ENCODE assay signal across 1 cellular context in genomic region chr11:33736148-33736809, GRCh38.
TF ChIP-seq lines count a peak whose summit lies in the region.

Gene CD59 (minus strand): TSS chr11:33736423. CDS start chr11:33722445, 13,978 bp downstream.

TF ChIP-seq in HepG2, 621 proteins besides CTCF, POLR2A, EP300 and RAD21 (continued from another document and continues in another):
- TF ChIP-seq HMGXB3 (CRISPR knock-in tag; IDR thresholded peaks at IDR 0.05; ENCODE audit: borderline replicate concordance) = no peak
- 0 out of 2 replicates have a peak, but pooled peaks have one; percentile 22 for TF ChIP-seq HDAC1 (CRISPR knock-in tag; IDR thresholded peaks at IDR 0.05)
- no peak for TF ChIP-seq FOXK2 (IDR thresholded peaks at IDR 0.05)
- no peak for TF ChIP-seq ZBTB40 (IDR thresholded peaks at IDR 0.05)
- TF ChIP-seq ZBTB40 (CRISPR knock-in tag; IDR thresholded peaks at IDR 0.05) = no peak; the same call in 1 of the 2 replicates
- TF ChIP-seq ZSCAN12 (CRISPR knock-in tag; IDR thresholded peaks at IDR 0.05) = 0 out of 2 replicates have a peak, but pooled peaks have one; percentile 29
- no peak for TF ChIP-seq ZZZ3 (CRISPR knock-in tag; IDR thresholded peaks at IDR 0.05; ENCODE audit: borderline replicate concordance)
- no peak for TF ChIP-seq CHD4 (IDR thresholded peaks at IDR 0.05; ENCODE audit: borderline replicate concordance, low read length)
- TF ChIP-seq ZNF687 (CRISPR knock-in tag; IDR thresholded peaks at IDR 0.05) = peak; percentile 82
- 0 out of 2 replicates have a peak, but pooled peaks have one; percentile 75 for TF ChIP-seq ZNF512 (CRISPR knock-in tag; IDR thresholded peaks at IDR 0.05)
- no peak for TF ChIP-seq FOXM1 (CRISPR knock-in tag; IDR thresholded peaks at IDR 0.05)
- TF ChIP-seq HNRNPUL1 (IDR thresholded peaks at IDR 0.05; ENCODE audit: low read depth, low read length) = no peak
- TF ChIP-seq FLYWCH1 (CRISPR knock-in tag; IDR thresholded peaks at IDR 0.05) = no peak
- TF ChIP-seq ZNF672 (CRISPR knock-in tag; IDR thresholded peaks at IDR 0.05) = no peak
- no peak for TF ChIP-seq ZNF616 (CRISPR knock-in tag; IDR thresholded peaks at IDR 0.05; ENCODE audit: low read depth)
- no peak for TF ChIP-seq ZNF138 (CRISPR knock-in tag; IDR thresholded peaks at IDR 0.05; ENCODE audit: low read depth)
- TF ChIP-seq TMF1 (CRISPR knock-in tag; IDR thresholded peaks at IDR 0.05; ENCODE audit: low read depth) = no peak
- TF ChIP-seq CHD2 (IDR thresholded peaks at IDR 0.05; ENCODE audit: low read depth, low read length) = no peak
- TF ChIP-seq ZNF10 (CRISPR knock-in tag; IDR thresholded peaks at IDR 0.05; ENCODE audit: borderline replicate concordance, low read depth) = no peak
- no peak for TF ChIP-seq ZKSCAN1 (IDR thresholded peaks at IDR 0.05; ENCODE audit: low read length)
- no peak for TF ChIP-seq SIN3A (IDR thresholded peaks at IDR 0.05; ENCODE audit: borderline replicate concordance, low read depth, low read length)
- TF ChIP-seq ZBTB4 (CRISPR knock-in tag; IDR thresholded peaks at IDR 0.05; ENCODE audit: borderline replicate concordance) = no peak
- no peak for TF ChIP-seq MTA1 (CRISPR knock-in tag; IDR thresholded peaks at IDR 0.05; ENCODE audit: borderline replicate concordance)
- peak; percentile 85 for TF ChIP-seq MAZ (IDR thresholded peaks at IDR 0.05; ENCODE audit: borderline replicate concordance, low read depth, low read length)
- peak; percentile 75 for TF ChIP-seq MAZ (CRISPR knock-in tag; IDR thresholded peaks at IDR 0.05; ENCODE audit: low read depth)
- TF ChIP-seq CENPT (CRISPR knock-in tag; IDR thresholded peaks at IDR 0.05; ENCODE audit: low read depth) = no peak
- no peak for TF ChIP-seq ZNF572 (CRISPR knock-in tag; IDR thresholded peaks at IDR 0.05)
- no peak for TF ChIP-seq GPBP1L1 (CRISPR knock-in tag; IDR thresholded peaks at IDR 0.05)
- peak; percentile 68; the same call in 1 of the 2 replicates for TF ChIP-seq ZFP36L1 (CRISPR knock-in tag; IDR thresholded peaks at IDR 0.05)
- no peak for TF ChIP-seq NCOA1 (CRISPR knock-in tag; IDR thresholded peaks at IDR 0.05)
- no peak for TF ChIP-seq TBP (CRISPR knock-in tag; IDR thresholded peaks at IDR 0.05)
- 0 out of 2 replicates have a peak, but pooled peaks have one; percentile 22 for TF ChIP-seq ZNF263 (CRISPR knock-in tag; IDR thresholded peaks at IDR 0.05)
- TF ChIP-seq PAWR (CRISPR knock-in tag; IDR thresholded peaks at IDR 0.05; ENCODE audit: borderline replicate concordance) = no peak
- TF ChIP-seq BRCA1 (CRISPR knock-in tag; IDR thresholded peaks at IDR 0.05) = no peak
- TF ChIP-seq TEAD3 (CRISPR knock-in tag; optimal IDR thresholded peaks at IDR 0.05; ENCODE audit: borderline replicate concordance) = peak; percentile 82
